In the genomic region with DNA sequence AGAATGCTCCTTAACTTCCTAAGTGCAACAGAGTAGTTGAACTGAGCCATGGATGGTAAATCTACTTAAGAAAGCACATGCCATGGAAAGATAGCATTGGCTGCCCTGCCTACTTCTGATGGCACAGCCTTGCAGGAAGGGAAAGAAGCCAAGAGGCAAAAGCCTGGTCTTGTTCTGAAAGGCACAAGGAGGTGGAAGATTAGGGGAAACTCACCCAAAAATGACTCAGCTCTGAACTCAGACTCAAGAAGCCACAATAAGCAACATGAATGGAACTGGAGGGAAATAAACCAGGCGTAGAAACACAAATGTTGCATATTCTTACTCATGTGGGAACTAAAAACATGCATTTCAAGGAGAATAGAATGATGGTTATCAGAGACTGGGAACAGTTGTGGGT, we compare ENCODE assay signal across 9 cellular contexts. TPM values are rescaled to one million over a fixed set of nuclear protein-coding genes. Genes with fewer than 3 reads are reported as not detected.
DNase-seq lines count a peak whose midpoint lies in the region; ATAC-seq, FAIRE-seq and TF ChIP-seq lines count a peak whose summit lies in the region.
"Had no signal": no experiment of that assay in that cellular context is flagged by ENCODE, and none has a peak within 500 bp of the region (broad histone marks: within the 10 kb centered on the region; RNA-seq: fewer than 3 reads in every experiment).

No MANE protein-coding gene starts in this region.

- TF ChIP-seq POLR2A in GM12878 (IDR thresholded peaks at IDR 0.05; ENCODE audit: low read depth, low read length): no peak

- no peak for TF ChIP-seq EP300 in GM12878 (IDR thresholded peaks at IDR 0.05; ENCODE audit: borderline replicate concordance in 1 of 2, control insufficient read depth in 1 of 2, low read depth in 2 of 2, low read length in 2 of 2)

- peak overlapping the region; percentile 70 for H3K27ac ChIP-seq in GM12878 (ENCODE audit: control insufficient read depth, insufficient read depth)

- SMC1A ChIA-PET in GM12878 (lab: Charles Lee; ENCODE audit: uncharacterized antibody, unreplicated experiment): no interaction called here

- in situ Hi-C loops in GM13977 (cut with MboI; ENCODE audit: low pct_unique_long_range_greater_than_20kb, low sequenced_read_pairs, unreplicated experiment) (no loop called here), GM12878 (cut with MboI) (no loop called here)

- BruUV-seq in GM12878 (replicated peaks; lab: Mats Ljungman, UMichigan): no TSS peak

- ATAC-seq in GM19455 (IDR thresholded peaks at IDR 0.05; ENCODE audit: unreplicated experiment) (peak; percentile 52), HG03159 (IDR thresholded peaks at IDR 0.05; ENCODE audit: unreplicated experiment) (peak; percentile 62), GM12878 (peak; percentile 76)

- H4K20me1 ChIP-seq in GM12878 (ENCODE audit: control insufficient read depth, insufficient read depth): no peaks in the 10 kb centered on the region

- no peak for TF ChIP-seq RAD21 in GM12878 (IDR thresholded peaks at IDR 0.05; ENCODE audit: insufficient read depth, low read depth, low read length)

- DNase-seq in GM13977 (ENCODE audit: low spot score) (peak; percentile 28), GM12878 (ENCODE audit: low read depth, low spot score) (no peak), urothelium cell line (ENCODE audit: low spot score) (no peak), NCI-H82 (lab: John Stamatoyannopoulos, UW) (no peak), cerebellar cortex (ENCODE audit: low spot score) (no peak)
- DNase-seq in stimulated activated CD4-positive, alpha-beta T cell treated with anti-CD3 and anti-CD28 coated beads, Interleukin-1b, Interleukin-23, amount 100 ng/mL, for 48 hours: no peak
- DNase-seq: amygdala had no signal

- peaks cover 37% of the 10 kb centered on the region for H3K4me1 ChIP-seq in GM12878 (ENCODE audit: control insufficient read depth, insufficient read depth, low read length)

- no peak for TF ChIP-seq CTCF in GM13977 (IDR thresholded peaks at IDR 0.05; ENCODE audit: extremely low read depth, insufficient read depth, missing control alignments)
- no peak for TF ChIP-seq CTCF in GM12878 (IDR thresholded peaks at IDR 0.05 in 2 of 3, conservative IDR thresholded peaks at IDR 0.05 in 1 of 3; ENCODE audit: control insufficient read depth in 2 of 3, extremely low read depth in 1 of 3, insufficient read depth in 1 of 3, low read depth in 3 of 3, low read length in 3 of 3)

- peak overlapping the region; percentile 77 for H3K4me2 ChIP-seq in GM12878 (ENCODE audit: control insufficient read depth, insufficient read depth)

- no peaks in the 10 kb centered on the region for H3K79me2 ChIP-seq in GM12878 (ENCODE audit: control insufficient read depth, insufficient read depth, low read length)

- no peaks in the 10 kb centered on the region for H3K36me3 ChIP-seq in GM12878 (ENCODE audit: control insufficient read depth in 2 of 2, insufficient read depth in 2 of 2, low read length in 1 of 2)

- no peaks in the 10 kb centered on the region for H3K27me3 ChIP-seq in GM12878 (replicated peaks in 1 of 2; ENCODE audit: control insufficient read depth in 2 of 2, insufficient read depth in 2 of 2, low read length in 1 of 2)

- H3K4me3 ChIP-seq in GM12878: peak overlapping the region; percentile 37; the same call in 1 of the 2 replicates

- H3K9me3 ChIP-seq in GM12878 (replicated peaks; ENCODE audit: control insufficient read depth, insufficient read depth, low read length): no peaks in the 10 kb centered on the region; the same call in 2 of the 3 replicates

- no peak overlapping the region; the same call in 1 of the 2 replicates for H3K9ac ChIP-seq in GM12878 (ENCODE audit: control insufficient read depth, insufficient read depth, low read length)

- CTCF ChIA-PET in GM12878 (lab: Yijun Ruan, JAX): interaction anchor here (1.6 kb wide), 1 partner anchor 111 kb away, joined by 4 read pairs; no protein-coding TSS in a partner anchor

- POLR2A ChIA-PET in GM12878 (lab: Charles Lee): no interaction called here

- 5% methylated on average over 1 of the region's 1 CpG for WGBS in GM12878 (ENCODE audit: insufficient coverage, insufficient replicate concordance, low lambda C conversion rate, missing lambda C conversion rate)

- RAD21 ChIA-PET in GM12878 (lab: Charles Lee; ENCODE audit: unreplicated experiment): interaction anchor here (1.4 kb wide), 1 partner anchor 109 kb away, joined by 5 read pairs; no protein-coding TSS in a partner anchor

- H2AFZ ChIP-seq in GM12878 (ENCODE audit: control insufficient read depth, low read depth, low read length): peak overlapping the region; percentile 71

- FAIRE-seq in GM12878 (lab: Jason Lieb, UNC) (no peak), urothelium cell line (lab: Jason Lieb, UNC) (no peak)

- intact Hi-C loops in GM12878 (cut with micrococcal nuclease; ENCODE audit: unreplicated experiment): loop anchor here (5.0 kb wide), 1 partner anchor 109 kb away; no protein-coding TSS in a partner anchor

TF ChIP-seq in GM12878, 131 proteins besides CTCF, POLR2A, EP300 and RAD21 (continues in another document):
- TF ChIP-seq TBL1XR1 (IDR thresholded peaks at IDR 0.05; ENCODE audit: low read depth, low read length): no peak
- TF ChIP-seq, protein P1, sequence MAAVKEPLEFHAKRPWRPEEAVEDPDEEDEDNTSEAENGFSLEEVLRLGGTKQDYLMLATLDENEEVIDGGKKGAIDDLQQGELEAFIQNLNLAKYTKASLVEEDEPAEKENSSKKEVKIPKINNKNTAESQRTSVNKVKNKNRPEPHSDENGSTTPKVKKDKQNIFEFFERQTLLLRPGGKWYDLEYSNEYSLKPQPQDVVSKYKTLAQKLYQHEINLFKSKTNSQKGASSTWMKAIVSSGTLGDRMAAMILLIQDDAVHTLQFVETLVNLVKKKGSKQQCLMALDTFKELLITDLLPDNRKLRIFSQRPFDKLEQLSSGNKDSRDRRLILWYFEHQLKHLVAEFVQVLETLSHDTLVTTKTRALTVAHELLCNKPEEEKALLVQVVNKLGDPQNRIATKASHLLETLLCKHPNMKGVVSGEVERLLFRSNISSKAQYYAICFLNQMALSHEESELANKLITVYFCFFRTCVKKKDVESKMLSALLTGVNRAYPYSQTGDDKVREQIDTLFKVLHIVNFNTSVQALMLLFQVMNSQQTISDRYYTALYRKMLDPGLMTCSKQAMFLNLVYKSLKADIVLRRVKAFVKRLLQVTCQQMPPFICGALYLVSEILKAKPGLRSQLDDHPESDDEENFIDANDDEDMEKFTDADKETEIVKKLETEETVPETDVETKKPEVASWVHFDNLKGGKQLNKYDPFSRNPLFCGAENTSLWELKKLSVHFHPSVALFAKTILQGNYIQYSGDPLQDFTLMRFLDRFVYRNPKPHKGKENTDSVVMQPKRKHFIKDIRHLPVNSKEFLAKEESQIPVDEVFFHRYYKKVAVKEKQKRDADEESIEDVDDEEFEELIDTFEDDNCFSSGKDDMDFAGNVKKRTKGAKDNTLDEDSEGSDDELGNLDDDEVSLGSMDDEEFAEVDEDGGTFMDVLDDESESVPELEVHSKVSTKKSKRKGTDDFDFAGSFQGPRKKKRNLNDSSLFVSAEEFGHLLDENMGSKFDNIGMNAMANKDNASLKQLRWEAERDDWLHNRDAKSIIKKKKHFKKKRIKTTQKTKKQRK (IDR thresholded peaks at IDR 0.05; ENCODE audit: low read depth, low read length): no peak
- TF ChIP-seq SREBF1 (IDR thresholded peaks at IDR 0.05; ENCODE audit: low read length): no peak
- TF ChIP-seq ZBED1 (IDR thresholded peaks at IDR 0.05; ENCODE audit: borderline replicate concordance): 0 out of 2 replicates have a peak, but pooled peaks have one; percentile 4
- peak; percentile 79 for TF ChIP-seq RUNX3 (IDR thresholded peaks at IDR 0.05; ENCODE audit: low read length)
- TF ChIP-seq IRF4 (IDR thresholded peaks at IDR 0.05; ENCODE audit: low read depth, low read length): no peak
- TF ChIP-seq MEF2A (IDR thresholded peaks at IDR 0.05; ENCODE audit: insufficient read depth, low read depth, low read length): 0 out of 2 replicates have a peak, but pooled peaks have one; percentile 4

RNA-seq across cellular contexts. Expression of a gene that starts 20.8 kb away (rescaled TPM):
- 41.8 and 52.8 TPM in 2 replicates for total RNA-seq in GM12878 (2013; cell fraction: nucleolus; rRNA removed)
- 67.1 and 72.5 TPM in 2 replicates for total RNA-seq in GM12878 (2014; rRNA removed)
- 29.0 and 29.8 TPM in 2 replicates for total RNA-seq in GM12878 (2014; rRNA removed; fragmentation: Illumina TruSeq; extraction: Trizol)
- 62.4 and 69.0 TPM in 2 replicates for total RNA-seq in GM12878 (2021)
- polyA plus RNA-seq in GM12878 (2011; ENCODE audit: low read depth): 20.4 TPM
- 0.33 and 0.43 TPM in 2 replicates for polyA plus RNA-seq in GM12878 (2011; rRNA removed)
- polyA plus RNA-seq in GM12878 (2011; cell fraction: cytosol; rRNA removed): 0.55 and 0.76 TPM in 2 replicates
- polyA plus RNA-seq in GM12878 (2011; cell fraction: nucleus; rRNA removed): 2.6 and 4.4 TPM in 2 replicates
- polyA plus RNA-seq in GM12878 (2012): 48.8 and 49.2 TPM in 2 replicates
- polyA plus RNA-seq in GM12878 (2014; fragmentation: Illumina TruSeq; extraction: Trizol): 27.6 and 49.5 TPM in 2 replicates
- polyA plus RNA-seq in GM12878 (2014; fragmentation: Nextera tagmentation; extraction: Ambion mirVana): 1 to 10 TPM; 3.3 to 6.5 TPM
- 102 and 104 TPM in 2 replicates for polyA plus RNA-seq in GM12878 (2014; rRNA removed)
- 10 to 100 TPM; 31.1 to 37.4 TPM for polyA plus RNA-seq in GM12878 (2016; fragmentation: Nextera tagmentation; extraction: Ambion mirVana)
- 0.15 and 1.2 TPM in 2 replicates for polyA minus RNA-seq in GM12878 (2011; rRNA and poly(A)+ RNA removed)
- polyA minus RNA-seq in GM12878 (2011; cell fraction: cytosol; rRNA and poly(A)+ RNA removed): not detected in 2 replicates
- 0.24 and 1.4 TPM in 2 replicates for polyA minus RNA-seq in GM12878 (2011; cell fraction: nucleus; rRNA and poly(A)+ RNA removed)

RNA-seq across cellular contexts. Expression of a gene that starts 37.8 kb away (rescaled TPM):
- total RNA-seq in GM12878 (2013; cell fraction: nucleolus; rRNA removed): not detected in 2 replicates
- total RNA-seq in GM12878 (2014; rRNA removed) (0.56 and 0.76 TPM in 2 replicates), GM12878 (2014; rRNA removed; fragmentation: Illumina TruSeq; extraction: Trizol) (0.27 and 0.51 TPM in 2 replicates), GM12878 (2021) (0.23 and 0.29 TPM in 2 replicates)
- 0.21 TPM for polyA plus RNA-seq in GM12878 (2011; ENCODE audit: low read depth)
- polyA plus RNA-seq in GM12878 (2011; rRNA removed) (not detected in 2 replicates), GM12878 (2014; fragmentation: Illumina TruSeq; extraction: Trizol) (0.31 and 0.89 TPM in 2 replicates), GM12878 (2014; fragmentation: Nextera tagmentation; extraction: Ambion mirVana) (under 1 TPM; 0.26 to 0.40 TPM), GM12878 (2014; rRNA removed) (0.41 and 0.44 TPM in 2 replicates), GM12878 (2016; fragmentation: Nextera tagmentation; extraction: Ambion mirVana) (under 1 TPM; 0.14 to 0.21 TPM)
- polyA plus RNA-seq in GM12878 (2011; cell fraction: cytosol; rRNA removed): not detected in 2 replicates
- 0.04 and 0.09 TPM in 2 replicates for polyA plus RNA-seq in GM12878 (2011; cell fraction: nucleus; rRNA removed)
- 0.24 and 0.26 TPM in 2 replicates for polyA plus RNA-seq in GM12878 (2012)
- polyA minus RNA-seq in GM12878 (2011; rRNA and poly(A)+ RNA removed): not detected in 2 replicates
- polyA minus RNA-seq in GM12878 (2011; cell fraction: cytosol; rRNA and poly(A)+ RNA removed): not detected in 2 replicates
- not detected in 2 replicates for polyA minus RNA-seq in GM12878 (2011; cell fraction: nucleus; rRNA and poly(A)+ RNA removed)
